ENCODE assay signal across 19 cellular contexts in the genomic region with DNA sequence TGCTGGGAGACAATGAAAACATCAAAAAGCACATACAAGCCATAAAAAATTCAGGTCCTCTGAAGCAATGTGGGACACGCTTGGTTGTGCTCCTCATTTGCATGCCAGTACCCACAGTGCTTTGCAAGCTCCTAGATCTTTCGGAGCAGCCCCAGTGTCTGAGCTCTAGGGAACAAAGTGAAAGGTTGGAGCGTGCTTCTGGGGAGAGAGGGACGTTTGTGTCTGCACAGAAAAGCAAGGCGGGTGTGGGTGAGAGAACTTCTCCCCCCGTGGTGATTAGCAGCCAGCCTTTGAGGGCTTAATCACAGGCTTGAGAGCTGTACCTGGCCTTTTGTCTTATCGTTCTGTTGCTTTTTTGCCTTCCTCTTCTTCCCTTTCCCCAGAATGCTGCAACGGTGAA.
DNase-seq lines count a peak whose midpoint lies in the region; ATAC-seq, FAIRE-seq and TF ChIP-seq lines count a peak whose summit lies in the region.
"Had no signal": no experiment of that assay in that cellular context is flagged by ENCODE, and none has a peak within 500 bp of the region (broad histone marks: within the 10 kb centered on the region; RNA-seq: fewer than 3 reads in every experiment).

No MANE protein-coding gene starts in this region.

- no peak for TF ChIP-seq EP300 in A549 (IDR thresholded peaks at IDR 0.05)

- TF ChIP-seq RAD21 in A549 (conservative IDR thresholded peaks at IDR 0.05 in 1 of 2, IDR thresholded peaks at IDR 0.05 in 1 of 2): no peak

- H3K27me3 ChIP-seq in right cardiac atrium (ENCODE audit: control insufficient read depth, insufficient read depth): no peaks in the 10 kb centered on the region
- H3K27me3 ChIP-seq: MG63, neutrophil, transverse colon had no signal

- CTCF ChIA-PET in A549 (lab: Yijun Ruan, JAX): interaction anchor here (1.3 to 1.4 kb wide), 2 partner anchors 23 to 24 kb away, joined by 4 to 5 read pairs; no protein-coding TSS in a partner anchor

- no peaks in the 10 kb centered on the region for H3K4me1 ChIP-seq in A549
- H3K4me1 ChIP-seq in right cardiac atrium (ENCODE audit: control insufficient read depth, insufficient read depth, low read length): peaks cover 3% of the 10 kb centered on the region

- H3K4me3 ChIP-seq in A549: no peak overlapping the region
- no peak overlapping the region for H3K4me3 ChIP-seq in right cardiac atrium (ENCODE audit: low read length)
- H3K4me3 ChIP-seq: MG63, transverse colon had no signal

- TF ChIP-seq POLR2A in A549 (IDR thresholded peaks at IDR 0.05; ENCODE audit: low read length): no peak
- TF ChIP-seq POLR2A in GM12891 (IDR thresholded peaks at IDR 0.05; ENCODE audit: low read depth, low read length): no peak

- POLR2A ChIA-PET in A549 (lab: Yijun Ruan, JAX): no interaction called here

- TF ChIP-seq CTCF in A549 (IDR thresholded peaks at IDR 0.05): no peak
- TF ChIP-seq CTCF in VCaP (conservative IDR thresholded peaks at IDR 0.05): no peak

- peak overlapping the region; percentile 3; the same call in 1 of the 3 replicates for H3K4me2 ChIP-seq in A549

- 22% methylated on average over 8 of the region's 8 CpGs for WGBS in A549 (ENCODE audit: missing lambda C conversion rate)
- WGBS in right cardiac atrium: 44% methylated on average over 8 of the region's 8 CpGs

- FAIRE-seq in A549 (lab: Jason Lieb, UNC) (no peak), GM12891 (lab: Jason Lieb, UNC) (no peak)
- FAIRE-seq: islet of Langerhans had no signal

- H3K9me3 ChIP-seq in A549 (peaks cover 21% of the 10 kb centered on the region), right cardiac atrium (ENCODE audit: control insufficient read depth, low read length) (peaks cover 3% of the 10 kb centered on the region)
- H3K9me3 ChIP-seq: neutrophil had no signal

- ATAC-seq in A549 (peak in 1 of 2 experiments; percentile 50; a peak in 2 of 6 replicates), right cardiac atrium (peak; percentile 75 to 76), GM21737 (IDR thresholded peaks at IDR 0.05; ENCODE audit: unreplicated experiment) (no peak), HG03135 (IDR thresholded peaks at IDR 0.05; ENCODE audit: unreplicated experiment) (no peak), HG03565 (IDR thresholded peaks at IDR 0.05; ENCODE audit: unreplicated experiment) (no peak)
- ATAC-seq: esophagus mucosa had no signal

- DNase-seq in A549 (ENCODE audit: low read depth in 1 of 2, low spot score in 1 of 2): no peak
- DNase-seq in right cardiac atrium: no peak
- DNase-seq in renal cortical epithelial cell (ENCODE audit: low read depth): peak; percentile 19
- DNase-seq in GM12891 (ENCODE audit: insufficient read length, low spot score): no peak
- DNase-seq: activated CD4-positive, CD25-positive, alpha-beta regulatory T cell; CD4-positive, alpha-beta memory T cell; DND-41; MG63; NCI-H1694; NCI-H226; stimulated activated CD4-positive, alpha-beta T cell treated with anti-CD3 and anti-CD28 coated beads, Interleukin-4, amount 100 ng/mL, for 1 hour; transverse colon had no signal

- H3K27ac ChIP-seq in A549 (no peak overlapping the region), VCaP (peak overlapping the region; percentile 79), right cardiac atrium (ENCODE audit: low read length) (no peak overlapping the region)
- H3K27ac ChIP-seq: neutrophil, transverse colon had no signal

- intact Hi-C loops in right cardiac atrium (cut with DNase I): no loop called here

TF ChIP-seq in A549, 52 proteins besides CTCF, POLR2A, EP300 and RAD21:
- TF ChIP-seq GATA3 (IDR thresholded peaks at IDR 0.05; ENCODE audit: borderline replicate concordance): no peak
- TF ChIP-seq MAFK (IDR thresholded peaks at IDR 0.05; ENCODE audit: partially characterized antibody): no peak
- TF ChIP-seq, protein P1, sequence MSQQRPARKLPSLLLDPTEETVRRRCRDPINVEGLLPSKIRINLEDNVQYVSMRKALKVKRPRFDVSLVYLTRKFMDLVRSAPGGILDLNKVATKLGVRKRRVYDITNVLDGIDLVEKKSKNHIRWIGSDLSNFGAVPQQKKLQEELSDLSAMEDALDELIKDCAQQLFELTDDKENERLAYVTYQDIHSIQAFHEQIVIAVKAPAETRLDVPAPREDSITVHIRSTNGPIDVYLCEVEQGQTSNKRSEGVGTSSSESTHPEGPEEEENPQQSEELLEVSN (IDR thresholded peaks at IDR 0.05; ENCODE audit: borderline replicate concordance, low read depth): no peak
- no peak for TF ChIP-seq TP53 (CRISPR knock-in tag; IDR thresholded peaks at IDR 0.05)
TF ChIP-seq in A549: peak in this region for 0.

TF ChIP-seq in GM12891, 5 proteins besides CTCF, POLR2A, EP300 and RAD21:
- TF ChIP-seq POLR2AphosphoS5 (IDR thresholded peaks at IDR 0.05; ENCODE audit: low read depth, low read length) (no peak), TAF1 (IDR thresholded peaks at IDR 0.05; ENCODE audit: low read depth, low read length) (no peak), SPI1 (IDR thresholded peaks at IDR 0.05; ENCODE audit: low read depth, low read length) (no peak), POU2F2 (IDR thresholded peaks at IDR 0.05; ENCODE audit: low read depth, low read length) (no peak), PAX5 (IDR thresholded peaks at IDR 0.05; ENCODE audit: insufficient read depth, low read length, severe bottlenecking) (no peak)

Comparison
In these comparisons a context has a peak if more than half of its experiments do, and no peak if none do; other contexts are left out.
1. ATAC-seq: peak in right cardiac atrium (2 of 2); none in GM21737 (single experiment), HG03135 (single experiment) and HG03565 (single experiment).